15 cellular contexts compared by ENCODE assay signal in genomic region chr16:65068151-65068740, GRCh38. TPM values are rescaled to one million over a fixed set of nuclear protein-coding genes. Genes with fewer than 3 reads are reported as not detected.
A peak's percentile ranks its signal among the peaks of the same experiment; 100 is the strongest.
DNase-seq lines count a peak whose midpoint lies in the region; ATAC-seq and TF ChIP-seq lines count a peak whose summit lies in the region.
"Had no signal": no experiment of that assay in that cellular context is flagged by ENCODE, and none has a peak within 500 bp of the region (broad histone marks: within the 10 kb centered on the region; RNA-seq: fewer than 3 reads in every experiment).

No MANE protein-coding gene starts in this region.

- no peak overlapping the region for H2BK12ac ChIP-seq in mesenchymal stem cell (ENCODE audit: low read length in 2 of 2)

- H3K4me1 ChIP-seq in A673 (ENCODE audit: insufficient read depth, low read length, poor library complexity, severe bottlenecking): peaks cover 44% of the 10 kb centered on the region
- H3K4me1 ChIP-seq in IMR-90 (ENCODE audit: control insufficient read depth, insufficient read depth, low read length): peaks cover 39% of the 10 kb centered on the region
- peaks cover 19% of the 10 kb centered on the region for H3K4me1 ChIP-seq in mesenchymal stem cell (ENCODE audit: control insufficient read depth, insufficient read depth, low read depth, low read length)
- H3K4me1 ChIP-seq: upper lobe of right lung had no signal

- no peak overlapping the region for H2AFZ ChIP-seq in IMR-90 (replicated peaks; ENCODE audit: low read length, poor library complexity)
- H2AFZ ChIP-seq in mesenchymal stem cell (ENCODE audit: low read depth, low read length): no peak overlapping the region

- peaks cover 43% of the 10 kb centered on the region for H3K9me1 ChIP-seq in IMR-90 (ENCODE audit: insufficient read depth, low read length)

- no peak for TF ChIP-seq CTCF in A673 (conservative IDR thresholded peaks at IDR 0.05; ENCODE audit: low read depth, low read length)
- 0 out of 2 replicates have a peak, but pooled peaks have one; percentile 5 for TF ChIP-seq CTCF in IMR-90 (conservative IDR thresholded peaks at IDR 0.05; ENCODE audit: low read depth, low read length)

- H4K5ac ChIP-seq in IMR-90 (ENCODE audit: low read depth, low read length): peak overlapping the region; percentile 15; the same call in 1 of the 2 replicates

- DNase-seq in A673 (ENCODE audit: low spot score) (peak; percentile 48), IMR-90 (peak; percentile 78), cerebellar cortex (ENCODE audit: low spot score) (peak; percentile 2), mesenchymal stem cell (peak; percentile 83), D341Med (ENCODE audit: low spot score) (no peak), DMS53 (lab: John Stamatoyannopoulos, UW) (no peak), cardiac septum (ENCODE audit: low spot score) (no peak)
- DNase-seq: activated CD4-positive, alpha-beta T cell treated with anti-CD3 and anti-CD28 coated beads, Interleukin-2, amount 50 U/mL, for 48 hours; cortex of kidney; NCI-H2029; stimulated activated CD4-positive, alpha-beta T cell treated with anti-CD3 and anti-CD28 coated beads, Interleukin-12 subunit alpha, Interleukin-12 subunit beta, amount 100 ng/mL, for 4 hours; upper lobe of right lung had no signal

- H2AK5ac ChIP-seq in IMR-90 (ENCODE audit: low read depth, low read length): 0 out of 2 replicates have a peak overlapping the region, but pooled peaks have one; percentile 74
- no peak overlapping the region for H2AK5ac ChIP-seq in mesenchymal stem cell (ENCODE audit: low read length, severe bottlenecking)

- H3K9ac ChIP-seq in IMR-90 (ENCODE audit: low read depth, low read length) (no peak overlapping the region; the same call in 1 of the 2 replicates), mesenchymal stem cell (ENCODE audit: low read length) (peak overlapping the region; percentile 76)

- H3K4ac ChIP-seq in IMR-90 (ENCODE audit: low read depth, low read length): peak overlapping the region; percentile 77
- no peak overlapping the region for H3K4ac ChIP-seq in mesenchymal stem cell (ENCODE audit: low read depth in 1 of 2, low read length in 2 of 2)

- H3K14ac ChIP-seq in IMR-90 (replicated peaks; ENCODE audit: low read depth, low read length) (peak overlapping the region; percentile 88), mesenchymal stem cell (ENCODE audit: low read length in 2 of 2) (no peak overlapping the region)

- dilution Hi-C loops in IMR-90 (cut with HindIII; ENCODE audit: low sequenced_read_pairs, unreplicated experiment): no loop called here

- peak overlapping the region; percentile 87 for H2BK5ac ChIP-seq in IMR-90 (ENCODE audit: low read depth, low read length, poor library complexity, severe bottlenecking)
- H2BK5ac ChIP-seq in mesenchymal stem cell (ENCODE audit: low read depth, low read length, poor library complexity, severe bottlenecking): no peak overlapping the region

- intact Hi-C loops in A673 (cut with micrococcal nuclease; ENCODE audit: unreplicated experiment) (loop anchor here (2.0 kb wide), 1 partner anchor 75 kb away; no protein-coding TSS in a partner anchor), IMR-90 (cut with micrococcal nuclease) (no loop called here), cardiac septum (cut with DNase I) (no loop called here)

- H3K18ac ChIP-seq in IMR-90 (ENCODE audit: low read depth, low read length) (peak overlapping the region; percentile 73; the same call in 1 of the 2 replicates), mesenchymal stem cell (ENCODE audit: low read depth in 1 of 2, low read length in 2 of 2) (no peak overlapping the region)

- CTCF ChIA-PET in A673 (lab: Charles Lee) (interaction anchor here (0.6 kb wide), 1 partner anchor 1247 kb away, joined by 11 read pairs; no protein-coding TSS in a partner anchor), IMR-90 (lab: Yijun Ruan, JAX) (interaction anchor here (0.7 kb wide), 1 partner anchor 1142 kb away, joined by 3 read pairs; no protein-coding TSS in a partner anchor)

- in situ Hi-C loops in IMR-90 (cut with MboI; ENCODE audit: low sequenced_read_pairs): no loop called here

- POLR2A ChIA-PET in A673 (lab: Charles Lee; ENCODE audit: low non-redundant PET) (interaction anchor here (0.6 kb wide), 1 partner anchor 55 kb away, joined by 8 read pairs; no protein-coding TSS in a partner anchor), IMR-90 (lab: Charles Lee; ENCODE audit: unreplicated experiment) (interaction anchor here (0.5 kb wide), 1 partner anchor 224 kb away, joined by 3 read pairs; no protein-coding TSS in a partner anchor)

- H2BK15ac ChIP-seq in IMR-90 (ENCODE audit: low read depth, low read length): 0 out of 3 replicates have a peak overlapping the region, but pooled peaks have one; percentile 52
- H2BK15ac ChIP-seq in mesenchymal stem cell (ENCODE audit: low read depth, poor library complexity, severe bottlenecking): no peak overlapping the region

- BruUV-seq in A673 (replicated peaks; lab: Mats Ljungman, UMichigan): no TSS peak
- BruUV-seq in IMR-90 (replicated peaks; lab: Mats Ljungman, UMichigan): TSS peak; percentile 4

- no peak for ATAC-seq in IMR-90 (ENCODE audit: low read depth)
- no peak for ATAC-seq in GM18517 (IDR thresholded peaks at IDR 0.05; ENCODE audit: unreplicated experiment)
- ATAC-seq: upper lobe of right lung had no signal

- no peak for TF ChIP-seq RAD21 in IMR-90 (IDR thresholded peaks at IDR 0.05; ENCODE audit: low read length)

- H2BK20ac ChIP-seq in IMR-90 (ENCODE audit: low read depth, low read length): peak overlapping the region; percentile 83; the same call in 1 of the 2 replicates

- H3K23ac ChIP-seq in IMR-90 (ENCODE audit: low read depth, low read length): peak overlapping the region; percentile 93; the same call in 1 of the 2 replicates
- H3K23ac ChIP-seq in mesenchymal stem cell (ENCODE audit: low read length in 2 of 2): no peak overlapping the region

- peak overlapping the region; percentile 39 for H3K27ac ChIP-seq in A673 (ENCODE audit: low read depth, low read length, poor library complexity, severe bottlenecking)
- peak overlapping the region; percentile 52; the same call in 1 of the 2 replicates for H3K27ac ChIP-seq in IMR-90 (ENCODE audit: insufficient read depth, low read length)
- H3K27ac ChIP-seq in mesenchymal stem cell (ENCODE audit: low read length, poor library complexity, severe bottlenecking): no peak overlapping the region
- H3K27ac ChIP-seq: upper lobe of right lung had no signal

- WGBS in IMR-90 (ENCODE audit: extremely low coverage in 2 of 2, insufficient read length in 1 of 2), 2 experiments: no CpG with 5 or more reads among the region's 5 CpGs
- WGBS in mesenchymal stem cell: 89% methylated on average over 5 of the region's 5 CpGs

- H3K79me1 ChIP-seq in IMR-90 (ENCODE audit: low read depth in 1 of 2, low read length in 2 of 2) (peaks cover 40 to 90% of the 10 kb centered on the region in 2 experiments), mesenchymal stem cell (replicated peaks; ENCODE audit: low read length, poor library complexity, severe bottlenecking) (peaks cover 8% of the 10 kb centered on the region)

- H4K91ac ChIP-seq in IMR-90 (ENCODE audit: insufficient read depth, low read depth, low read length) (peak overlapping the region; percentile 63; the same call in 1 of the 2 replicates), mesenchymal stem cell (ENCODE audit: low read length) (no peak overlapping the region)

- peaks cover 14% of the 10 kb centered on the region for H3K36me3 ChIP-seq in A673 (ENCODE audit: insufficient read depth, low read length, poor library complexity, severe bottlenecking)
- H3K36me3 ChIP-seq in IMR-90 (ENCODE audit: control insufficient read depth, insufficient read depth, low read length): peaks cover 8% of the 10 kb centered on the region
- H3K36me3 ChIP-seq in mesenchymal stem cell (ENCODE audit: control insufficient read depth in 1 of 2, insufficient read depth in 2 of 2, low read depth in 1 of 2, low read length in 2 of 2): peaks cover 7 to 47% of the 10 kb centered on the region in 2 experiments
- H3K36me3 ChIP-seq: upper lobe of right lung had no signal

- H4K20me1 ChIP-seq in IMR-90 (ENCODE audit: insufficient read depth, low read length): peaks cover 78% of the 10 kb centered on the region

- H2BK120ac ChIP-seq in IMR-90 (ENCODE audit: low read depth, low read length): peak overlapping the region; percentile 67
- no peak overlapping the region for H2BK120ac ChIP-seq in mesenchymal stem cell (ENCODE audit: low read depth, low read length)

- H3K56ac ChIP-seq in IMR-90 (ENCODE audit: extremely low read depth, insufficient read depth, low read length): no peak overlapping the region

- peak overlapping the region; percentile 39; the same call in 1 of the 2 replicates for H3K4me2 ChIP-seq in IMR-90 (ENCODE audit: low read depth, low read length)
- no peak overlapping the region for H3K4me2 ChIP-seq in mesenchymal stem cell (ENCODE audit: low read length, poor library complexity, severe bottlenecking)

- H3K27me3 ChIP-seq in A673 (replicated peaks; ENCODE audit: insufficient read depth, low read depth, low read length, poor library complexity) (no peaks in the 10 kb centered on the region), IMR-90 (ENCODE audit: control insufficient read depth, insufficient read depth, low read length) (no peaks in the 10 kb centered on the region), mesenchymal stem cell (ENCODE audit: control insufficient read depth in 1 of 2, insufficient read depth in 1 of 2, low read length in 2 of 2) (no peaks in the 10 kb centered on the region)
- H3K27me3 ChIP-seq: upper lobe of right lung had no signal

- no peak for TF ChIP-seq POLR2A in IMR-90 (IDR thresholded peaks at IDR 0.05; ENCODE audit: low read depth, low read length)

- no peak overlapping the region for H2AK9ac ChIP-seq in IMR-90 (replicated peaks; ENCODE audit: low read depth, low read length, poor library complexity)

- H3K9me3 ChIP-seq in A673 (ENCODE audit: low read depth, low read length, poor library complexity, severe bottlenecking) (no peaks in the 10 kb centered on the region), IMR-90 (ENCODE audit: control insufficient read depth, insufficient read depth, low read length) (no peaks in the 10 kb centered on the region), mesenchymal stem cell (ENCODE audit: control insufficient read depth, low read length) (no peaks in the 10 kb centered on the region)
- H3K9me3 ChIP-seq: upper lobe of right lung had no signal

- H3K4me3 ChIP-seq in A673 (ENCODE audit: low read depth, low read length, poor library complexity, severe bottlenecking): no peak overlapping the region
- H3K4me3 ChIP-seq in IMR-90 (ENCODE audit: insufficient read depth, low read depth, low read length): no peak overlapping the region
- no peak overlapping the region for H3K4me3 ChIP-seq in mesenchymal stem cell (ENCODE audit: insufficient read depth in 1 of 2, low read depth in 1 of 2, low read length in 2 of 2)
- H3K4me3 ChIP-seq: upper lobe of right lung had no signal

- peak overlapping the region in 1 of 2 experiments; percentile 85; a peak in 3 of 4 replicates for H4K8ac ChIP-seq in IMR-90 (ENCODE audit: low read depth in 2 of 2, low read length in 2 of 2)
- no peak overlapping the region for H4K8ac ChIP-seq in mesenchymal stem cell (ENCODE audit: low read length)

RNA-seq across cellular contexts. Expression of gene CDH11, which starts 53.6 kb away (rescaled TPM):
- 297 and 319 TPM in 2 replicates for total RNA-seq in A673 (2021)
- 395 and 601 TPM in 2 replicates for total RNA-seq in IMR-90 (2012; rRNA removed)
- 235 and 266 TPM in 2 replicates for polyA plus RNA-seq in IMR-90 (2012; rRNA removed)
- polyA plus RNA-seq in IMR-90 (2012; cell fraction: cytosol; rRNA removed): 335 and 358 TPM in 2 replicates
- polyA plus RNA-seq in IMR-90 (2012; cell fraction: nucleus; rRNA removed; ENCODE audit: low replicate concordance): 145 and 223 TPM in 2 replicates
- polyA plus RNA-seq in mesenchymal stem cell (2013, experiment 1 of 2): 237 TPM
- polyA plus RNA-seq in mesenchymal stem cell (2013, experiment 2 of 2): 227 TPM
- 26.1 TPM for total RNA-seq in cardiac septum
- total RNA-seq: OCI-LY7; T-helper 2 cell treated with Interferon-gamma antibody and Interleukin-4, amounts not matched to agents 100 ng/mL and 5 ng/mL, for 36 hours had no signal

Comparison
In these comparisons a context has a peak if more than half of its experiments do, and no peak if none do; other contexts are left out.
1. DNase-seq: peak in A673 (single experiment), IMR-90 (single experiment), cerebellar cortex (single experiment) and mesenchymal stem cell (single experiment); none in D341Med (single experiment), DMS53 (single experiment) and cardiac septum (single experiment).
2. RNA of gene CDH11, which starts 53.6 kb away (total RNA-seq): 395 to 601 TPM in IMR-90 and 297 to 319 TPM in A673; 26.1 TPM in cardiac septum (single experiment); every median in the first group is over 10 times any median in the second.